25 cellular contexts compared by ENCODE assay signal in genomic region chr17:58380207-58381123, GRCh38. TPM values are rescaled to one million over a fixed set of nuclear protein-coding genes. Genes with fewer than 3 reads are reported as not detected.
DNase-seq lines count a peak whose midpoint lies in the region; ATAC-seq, FAIRE-seq and TF ChIP-seq lines count a peak whose summit lies in the region.
"Had no signal": no experiment of that assay in that cellular context is flagged by ENCODE, and none has a peak within 500 bp of the region (broad histone marks: within the 10 kb centered on the region; RNA-seq: fewer than 3 reads in every experiment).

No MANE protein-coding gene starts in this region.

- DNase-seq in activated T-cell treated with anti-CD3 and anti-CD28 coated beads, Interleukin-2, amount 50 U/mL, for 72 hours = no peak
- DNase-seq in activated T-cell treated with anti-CD3 and anti-CD28 coated beads, Interleukin-2, amount 50 U/mL, for 48 hours = no peak
- DNase-seq in central memory CD8-positive, alpha-beta T cell (ENCODE audit: low spot score in 2 of 2) = no peak
- DNase-seq in mesothelial cell of epicardium (ENCODE audit: low spot score in 2 of 2, unreplicated experiment in 2 of 2) = no peak
- DNase-seq in urothelium cell line (ENCODE audit: low spot score) = no peak
- DNase-seq in SIG-M5 treated with dmso at 0.1 percent for 504 hours (lab: John Stamatoyannopoulos, UW; ENCODE audit: unreplicated experiment) = no peak
- no peak for DNase-seq in NOMO-1 (lab: John Stamatoyannopoulos, UW; ENCODE audit: unreplicated experiment in 2 of 2)
- DNase-seq: activated CD4-positive, alpha-beta T cell treated with anti-CD3 and anti-CD28 coated beads, Interleukin-2, amount 50 U/mL, for 4 hours; activated CD8-positive, alpha-beta memory T cell treated with anti-CD3 and anti-CD28 coated beads, Interleukin-2, amount 50 U/mL, for 48 hours; activated effector memory CD4-positive, alpha-beta T cell treated with Interleukin-2 at 50 U/mL for 16 hours; activated naive CD8-positive, alpha-beta T cell treated with anti-CD3 and anti-CD28 coated beads, Interleukin-2, amount 50 U/mL, for 24 hours; H9; KG1; MV-4-11; NCI-H1694 treated with DMSO at 0.1 percent for 48 hours; NCI-H2171 treated with DMSO at 0.1 percent for 48 hours; NCI-H524 treated with DMSO at 0.1 percent for 48 hours; stimulated activated naive CD4-positive, alpha-beta T cell treated with Interleukin-2 at 50 U/mL for 16 hours; thyroid gland; WERI-Rb-1 had no signal

- ATAC-seq in activated T-cell treated with anti-CD3 and anti-CD28 coated beads, Interleukin-2, amount 50 U/mL, for 72 hours (replicated peaks in 1 of 2) = no peak
- ATAC-seq in central memory CD8-positive, alpha-beta T cell (replicated peaks; ENCODE audit: extremely low read depth, poor library complexity, severe bottlenecking) = no peak
- no peak for ATAC-seq in GM21619 (IDR thresholded peaks at IDR 0.05; ENCODE audit: unreplicated experiment)
- ATAC-seq: activated naive CD8-positive, alpha-beta T cell treated with anti-CD3 and anti-CD28 coated beads, Interleukin-2, amount 50 U/mL, for 24 hours had no signal

- TF ChIP-seq CTCF in mesothelial cell of epicardium (IDR thresholded peaks at IDR 0.05; ENCODE audit: unreplicated experiment) = no peak

- H3K27me3 Mint-ChIP-seq in activated T-cell treated with anti-CD3 and anti-CD28 coated beads, Interleukin-2, amount 50 U/mL, for 72 hours (ENCODE audit: low read depth) = no peaks in the 10 kb centered on the region
- H3K27me3 Mint-ChIP-seq in central memory CD8-positive, alpha-beta T cell = no peaks in the 10 kb centered on the region
- no peaks in the 10 kb centered on the region for H3K27me3 Mint-ChIP-seq in mesothelial cell of epicardium (ENCODE audit: low read depth)
- H3K27me3 Mint-ChIP-seq: activated naive CD8-positive, alpha-beta T cell treated with anti-CD3 and anti-CD28 coated beads, Interleukin-2, amount 50 U/mL, for 24 hours had no signal

- H3K36me3 Mint-ChIP-seq in activated T-cell treated with anti-CD3 and anti-CD28 coated beads, Interleukin-2, amount 50 U/mL, for 72 hours (ENCODE audit: insufficient read depth in 2 of 2) = no peaks in the 10 kb centered on the region
- peaks cover 10% of the 10 kb centered on the region for H3K36me3 Mint-ChIP-seq in central memory CD8-positive, alpha-beta T cell (ENCODE audit: insufficient read depth)
- H3K36me3 Mint-ChIP-seq in mesothelial cell of epicardium = no peaks in the 10 kb centered on the region
- H3K36me3 Mint-ChIP-seq: neural progenitor cell had no signal

- peaks cover 67% of the 10 kb centered on the region for H3K4me1 Mint-ChIP-seq in activated T-cell treated with anti-CD3 and anti-CD28 coated beads, Interleukin-2, amount 50 U/mL, for 72 hours (ENCODE audit: low read depth)
- H3K4me1 Mint-ChIP-seq in central memory CD8-positive, alpha-beta T cell = peaks cover 40% of the 10 kb centered on the region
- peaks cover 81% of the 10 kb centered on the region for H3K4me1 Mint-ChIP-seq in mesothelial cell of epicardium

- H3K9me3 Mint-ChIP-seq in activated T-cell treated with anti-CD3 and anti-CD28 coated beads, Interleukin-2, amount 50 U/mL, for 72 hours = no peaks in the 10 kb centered on the region
- H3K9me3 Mint-ChIP-seq in central memory CD8-positive, alpha-beta T cell = no peaks in the 10 kb centered on the region
- H3K9me3 Mint-ChIP-seq in mesothelial cell of epicardium = no peaks in the 10 kb centered on the region
- H3K9me3 Mint-ChIP-seq: activated naive CD8-positive, alpha-beta T cell treated with anti-CD3 and anti-CD28 coated beads, Interleukin-2, amount 50 U/mL, for 24 hours; H9; neural progenitor cell had no signal

- peak; percentile 92 for FAIRE-seq in urothelium cell line (lab: Jason Lieb, UNC)
- FAIRE-seq: endometrium, GM18507, RCC 7860 had no signal

- no peak overlapping the region for H3K4me3 Mint-ChIP-seq in activated T-cell treated with anti-CD3 and anti-CD28 coated beads, Interleukin-2, amount 50 U/mL, for 72 hours
- H3K4me3 Mint-ChIP-seq in central memory CD8-positive, alpha-beta T cell = peak overlapping the region; percentile 39
- no peak overlapping the region for H3K4me3 Mint-ChIP-seq in mesothelial cell of epicardium
- H3K4me3 Mint-ChIP-seq: activated naive CD8-positive, alpha-beta T cell treated with anti-CD3 and anti-CD28 coated beads, Interleukin-2, amount 50 U/mL, for 24 hours; H9; neural progenitor cell had no signal

- peak overlapping the region; percentile 14 for H3K27ac Mint-ChIP-seq in activated T-cell treated with anti-CD3 and anti-CD28 coated beads, Interleukin-2, amount 50 U/mL, for 72 hours
- H3K27ac Mint-ChIP-seq in central memory CD8-positive, alpha-beta T cell (ENCODE audit: low read depth) = peak overlapping the region; percentile 66
- peak overlapping the region; percentile 90 for H3K27ac Mint-ChIP-seq in mesothelial cell of epicardium
- H3K27ac Mint-ChIP-seq: activated naive CD8-positive, alpha-beta T cell treated with anti-CD3 and anti-CD28 coated beads, Interleukin-2, amount 50 U/mL, for 24 hours; H9; neural progenitor cell had no signal

RNA-seq across cellular contexts. Expression of gene SUPT4H1, which starts 28.5 kb away (rescaled TPM):
- total RNA-seq in activated T-cell treated with anti-CD3 and anti-CD28 coated beads, Interleukin-2, amount 50 U/mL, for 72 hours = 100 to 1,000 TPM; 101 to 110 TPM
- total RNA-seq in mesothelial cell of epicardium = 76.8 to 90.7 TPM (median 86.6 TPM) in 3 replicates

RNA-seq across cellular contexts. Expression of gene RNF43, which starts 36.9 kb away (rescaled TPM):
- total RNA-seq in activated T-cell treated with anti-CD3 and anti-CD28 coated beads, Interleukin-2, amount 50 U/mL, for 72 hours = 1 to 10 TPM; 2.6 to 3.4 TPM
- total RNA-seq in mesothelial cell of epicardium = 38.7 to 40.3 TPM (median 39.0 TPM) in 3 replicates

RNA-seq across cellular contexts. Expression of gene TSPOAP1, which starts 51.9 kb away (rescaled TPM):
- 10 to 100 TPM; 42.3 to 55.3 TPM for total RNA-seq in activated T-cell treated with anti-CD3 and anti-CD28 coated beads, Interleukin-2, amount 50 U/mL, for 72 hours
- 87.2 to 88.8 TPM (median 88.4 TPM) in 3 replicates for total RNA-seq in mesothelial cell of epicardium

Comparison
In these comparisons a context has a peak if more than half of its experiments do, and no peak if none do; other contexts are left out.
1. H3K27ac Mint-ChIP-seq: peak in every context shown above with its lines; median percentile 90 in mesothelial cell of epicardium; 66 in central memory CD8-positive, alpha-beta T cell; 14 in activated T-cell treated with anti-CD3 and anti-CD28 coated beads, Interleukin-2, amount 50 U/mL, for 72 hours.